In the genomic region with DNA sequence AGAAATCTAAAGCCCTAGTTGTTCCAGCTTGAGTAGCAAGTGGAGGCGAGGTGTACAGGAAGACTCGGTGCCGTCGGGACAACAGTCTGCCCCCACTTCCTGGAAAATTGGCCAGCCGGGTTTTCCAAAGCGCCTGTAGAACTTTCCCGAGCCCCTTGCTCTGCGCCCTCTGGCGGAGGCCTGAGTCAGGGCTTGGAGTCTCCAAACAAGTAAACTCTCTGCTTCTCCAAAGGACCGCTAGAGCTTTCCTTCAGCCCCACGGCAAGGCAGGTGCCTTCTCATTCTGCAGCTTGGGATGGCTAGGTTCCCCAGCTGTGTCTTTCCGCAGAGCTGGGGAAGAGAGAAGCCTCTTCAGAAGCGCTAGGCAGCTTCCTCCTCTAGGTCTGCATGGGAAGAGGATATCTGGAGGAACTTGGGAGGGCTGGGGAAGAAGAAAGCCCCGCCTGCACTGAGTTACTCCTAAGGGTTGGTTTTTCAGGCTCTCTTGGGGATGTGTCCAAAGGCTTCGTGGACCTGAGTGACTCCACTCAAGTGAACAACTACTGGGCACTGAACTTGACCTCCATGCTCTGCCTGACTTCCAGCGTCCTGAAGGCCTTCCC, we compare ENCODE assay signal across 1 cellular context.
A peak's percentile ranks its signal among the peaks of the same experiment; 100 is the strongest.
TF ChIP-seq lines count a peak whose summit lies in the region.

No MANE protein-coding gene starts in this region.

TF ChIP-seq in HepG2, 621 proteins besides CTCF, POLR2A, EP300 and RAD21 (continued from another document and continues in another):
- TF ChIP-seq PRPF4 (IDR thresholded peaks at IDR 0.05; ENCODE audit: low read depth, low read length, poor library complexity, severe bottlenecking) (no peak), HNF4A (CRISPR knock-in tag; IDR thresholded peaks at IDR 0.05) (no peak), ZNF577 (CRISPR knock-in tag; IDR thresholded peaks at IDR 0.05; ENCODE audit: borderline replicate concordance, low read depth) (no peak), ZNF790 (CRISPR knock-in tag; IDR thresholded peaks at IDR 0.05; ENCODE audit: borderline replicate concordance) (no peak), SATB2 (CRISPR knock-in tag; IDR thresholded peaks at IDR 0.05) (no peak), ZNF232 (CRISPR knock-in tag; IDR thresholded peaks at IDR 0.05; ENCODE audit: borderline replicate concordance) (0 out of 2 replicates have a peak, but pooled peaks have one; percentile 19), ZNF546 (CRISPR knock-in tag; conservative IDR thresholded peaks at IDR 0.05) (peak; percentile 38; the same call in 1 of the 2 replicates), RBAK (CRISPR knock-in tag; IDR thresholded peaks at IDR 0.05) (no peak), RFX5 (IDR thresholded peaks at IDR 0.05; ENCODE audit: low read depth, low read length) (no peak), ZNF549 (CRISPR knock-in tag; IDR thresholded peaks at IDR 0.05) (no peak), PHF20 (CRISPR knock-in tag; IDR thresholded peaks at IDR 0.05) (no peak; the same call in 1 of the 2 replicates), ZNF614 (CRISPR knock-in tag; IDR thresholded peaks at IDR 0.05; ENCODE audit: borderline replicate concordance) (peak; percentile 61; the same call in 1 of the 2 replicates), BHLHE40 (IDR thresholded peaks at IDR 0.05; ENCODE audit: low read length) (no peak), THYN1 (CRISPR knock-in tag; IDR thresholded peaks at IDR 0.05; ENCODE audit: borderline replicate concordance, low read depth) (no peak), CREB1 (IDR thresholded peaks at IDR 0.05) (no peak), CREB1 (CRISPR knock-in tag; IDR thresholded peaks at IDR 0.05) (no peak), GATA4 (IDR thresholded peaks at IDR 0.05; ENCODE audit: borderline replicate concordance, low read depth) (no peak), MBD4 (IDR thresholded peaks at IDR 0.05; ENCODE audit: borderline replicate concordance, low read length) (no peak), ZNF441 (CRISPR knock-in tag; IDR thresholded peaks at IDR 0.05; ENCODE audit: borderline replicate concordance) (0 out of 2 replicates have a peak, but pooled peaks have one; percentile 51), GATAD2A (CRISPR knock-in tag; IDR thresholded peaks at IDR 0.05) (peak; percentile 86), ZNF274 (CRISPR knock-in tag; IDR thresholded peaks at IDR 0.05) (no peak; the same call in 1 of the 2 replicates), PRMT3 (CRISPR knock-in tag; IDR thresholded peaks at IDR 0.05; ENCODE audit: borderline replicate concordance, low read depth) (0 out of 2 replicates have a peak, but pooled peaks have one; percentile 42), ZNF747 (CRISPR knock-in tag; IDR thresholded peaks at IDR 0.05; ENCODE audit: borderline replicate concordance) (no peak), ZNF451 (CRISPR knock-in tag; IDR thresholded peaks at IDR 0.05) (peak; percentile 8; the same call in 1 of the 2 replicates), HOXA5 (CRISPR knock-in tag; IDR thresholded peaks at IDR 0.05) (no peak), NRL (CRISPR knock-in tag; IDR thresholded peaks at IDR 0.05; ENCODE audit: borderline replicate concordance) (no peak; the same call in 1 of the 2 replicates), ZNF20 (CRISPR knock-in tag; IDR thresholded peaks at IDR 0.05) (no peak), RFX1 (IDR thresholded peaks at IDR 0.05) (no peak), TEAD3 (CRISPR knock-in tag; optimal IDR thresholded peaks at IDR 0.05; ENCODE audit: borderline replicate concordance) (peak; percentile 38), AKAP8 (CRISPR knock-in tag; IDR thresholded peaks at IDR 0.05) (no peak), MTF1 (CRISPR knock-in tag; IDR thresholded peaks at IDR 0.05) (no peak), MTA3 (CRISPR knock-in tag; IDR thresholded peaks at IDR 0.05) (no peak), ZMYM4 (CRISPR knock-in tag; IDR thresholded peaks at IDR 0.05) (no peak; the same call in 1 of the 2 replicates), ZNF235 (CRISPR knock-in tag; IDR thresholded peaks at IDR 0.05; ENCODE audit: borderline replicate concordance) (peak; percentile 47; the same call in 1 of the 2 replicates), ZNF816 (CRISPR knock-in tag; IDR thresholded peaks at IDR 0.05; ENCODE audit: borderline replicate concordance) (no peak), ZSCAN31 (CRISPR knock-in tag; IDR thresholded peaks at IDR 0.05; ENCODE audit: low read depth) (no peak), MEIS1 (CRISPR knock-in tag; IDR thresholded peaks at IDR 0.05; ENCODE audit: borderline replicate concordance) (no peak; the same call in 1 of the 2 replicates), U2AF1 (optimal IDR thresholded peaks at IDR 0.05; ENCODE audit: low read depth, low read length) (no peak), ZBTB1 (CRISPR knock-in tag; IDR thresholded peaks at IDR 0.05; ENCODE audit: borderline replicate concordance) (no peak), ZNF773 (CRISPR knock-in tag; IDR thresholded peaks at IDR 0.05; ENCODE audit: borderline replicate concordance) (no peak), PPARG (CRISPR knock-in tag; conservative IDR thresholded peaks at IDR 0.05) (peak; percentile 51), ZNF160 (CRISPR knock-in tag; IDR thresholded peaks at IDR 0.05) (no peak), TBL1XR1 (IDR thresholded peaks at IDR 0.05; ENCODE audit: borderline replicate concordance, low read length, partially characterized antibody) (no peak), SKI (IDR thresholded peaks at IDR 0.05; ENCODE audit: partially characterized antibody) (no peak), RFXANK (CRISPR knock-in tag; IDR thresholded peaks at IDR 0.05) (no peak), SIX4 (CRISPR knock-in tag; IDR thresholded peaks at IDR 0.05) (peak; percentile 53; the same call in 1 of the 2 replicates), NCOA5 (CRISPR knock-in tag; IDR thresholded peaks at IDR 0.05) (no peak), CHD4 (IDR thresholded peaks at IDR 0.05; ENCODE audit: borderline replicate concordance, low read length) (no peak), NR2F1 (CRISPR knock-in tag; IDR thresholded peaks at IDR 0.05) (peak; percentile 23 to 46; a peak in 1 of 4 replicates), HMG20B (CRISPR knock-in tag; conservative IDR thresholded peaks at IDR 0.05) (peak; percentile 83), ZNF121 (CRISPR knock-in tag; IDR thresholded peaks at IDR 0.05) (no peak), ZFP41 (CRISPR knock-in tag; IDR thresholded peaks at IDR 0.05; ENCODE audit: borderline replicate concordance) (no peak), ZNF550 (CRISPR knock-in tag; IDR thresholded peaks at IDR 0.05; ENCODE audit: borderline replicate concordance) (no peak), KDM5A (IDR thresholded peaks at IDR 0.05; ENCODE audit: borderline replicate concordance, low read length) (no peak), MIXL1 (CRISPR knock-in tag; IDR thresholded peaks at IDR 0.05) (no peak; the same call in 1 of the 2 replicates), DPF2 (CRISPR knock-in tag; IDR thresholded peaks at IDR 0.05; ENCODE audit: borderline replicate concordance, low read depth) (no peak)
- TF ChIP-seq, protein P1, sequence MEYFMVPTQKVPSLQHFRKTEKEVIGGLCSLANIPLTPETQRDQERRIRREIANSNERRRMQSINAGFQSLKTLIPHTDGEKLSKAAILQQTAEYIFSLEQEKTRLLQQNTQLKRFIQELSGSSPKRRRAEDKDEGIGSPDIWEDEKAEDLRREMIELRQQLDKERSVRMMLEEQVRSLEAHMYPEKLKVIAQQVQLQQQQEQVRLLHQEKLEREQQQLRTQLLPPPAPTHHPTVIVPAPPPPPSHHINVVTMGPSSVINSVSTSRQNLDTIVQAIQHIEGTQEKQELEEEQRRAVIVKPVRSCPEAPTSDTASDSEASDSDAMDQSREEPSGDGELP (IDR thresholded peaks at IDR 0.05; ENCODE audit: borderline replicate concordance, low read depth) = peak; percentile 18; the same call in 1 of the 2 replicates
- TF ChIP-seq, protein P2, sequence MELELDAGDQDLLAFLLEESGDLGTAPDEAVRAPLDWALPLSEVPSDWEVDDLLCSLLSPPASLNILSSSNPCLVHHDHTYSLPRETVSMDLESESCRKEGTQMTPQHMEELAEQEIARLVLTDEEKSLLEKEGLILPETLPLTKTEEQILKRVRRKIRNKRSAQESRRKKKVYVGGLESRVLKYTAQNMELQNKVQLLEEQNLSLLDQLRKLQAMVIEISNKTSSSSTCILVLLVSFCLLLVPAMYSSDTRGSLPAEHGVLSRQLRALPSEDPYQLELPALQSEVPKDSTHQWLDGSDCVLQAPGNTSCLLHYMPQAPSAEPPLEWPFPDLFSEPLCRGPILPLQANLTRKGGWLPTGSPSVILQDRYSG (CRISPR knock-in tag; IDR thresholded peaks at IDR 0.05) = no peak
- TF ChIP-seq, protein P3, sequence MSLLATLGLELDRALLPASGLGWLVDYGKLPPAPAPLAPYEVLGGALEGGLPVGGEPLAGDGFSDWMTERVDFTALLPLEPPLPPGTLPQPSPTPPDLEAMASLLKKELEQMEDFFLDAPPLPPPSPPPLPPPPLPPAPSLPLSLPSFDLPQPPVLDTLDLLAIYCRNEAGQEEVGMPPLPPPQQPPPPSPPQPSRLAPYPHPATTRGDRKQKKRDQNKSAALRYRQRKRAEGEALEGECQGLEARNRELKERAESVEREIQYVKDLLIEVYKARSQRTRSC (CRISPR knock-in tag; IDR thresholded peaks at IDR 0.05; ENCODE audit: low read depth) = no peak
- TF ChIP-seq, protein P4, sequence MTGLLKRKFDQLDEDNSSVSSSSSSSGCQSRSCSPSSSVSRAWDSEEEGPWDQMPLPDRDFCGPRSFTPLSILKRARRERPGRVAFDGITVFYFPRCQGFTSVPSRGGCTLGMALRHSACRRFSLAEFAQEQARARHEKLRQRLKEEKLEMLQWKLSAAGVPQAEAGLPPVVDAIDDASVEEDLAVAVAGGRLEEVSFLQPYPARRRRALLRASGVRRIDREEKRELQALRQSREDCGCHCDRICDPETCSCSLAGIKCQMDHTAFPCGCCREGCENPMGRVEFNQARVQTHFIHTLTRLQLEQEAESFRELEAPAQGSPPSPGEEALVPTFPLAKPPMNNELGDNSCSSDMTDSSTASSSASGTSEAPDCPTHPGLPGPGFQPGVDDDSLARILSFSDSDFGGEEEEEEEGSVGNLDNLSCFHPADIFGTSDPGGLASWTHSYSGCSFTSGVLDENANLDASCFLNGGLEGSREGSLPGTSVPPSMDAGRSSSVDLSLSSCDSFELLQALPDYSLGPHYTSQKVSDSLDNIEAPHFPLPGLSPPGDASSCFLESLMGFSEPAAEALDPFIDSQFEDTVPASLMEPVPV (CRISPR knock-in tag; IDR thresholded peaks at IDR 0.05) = no peak
- TF ChIP-seq, protein P5, sequence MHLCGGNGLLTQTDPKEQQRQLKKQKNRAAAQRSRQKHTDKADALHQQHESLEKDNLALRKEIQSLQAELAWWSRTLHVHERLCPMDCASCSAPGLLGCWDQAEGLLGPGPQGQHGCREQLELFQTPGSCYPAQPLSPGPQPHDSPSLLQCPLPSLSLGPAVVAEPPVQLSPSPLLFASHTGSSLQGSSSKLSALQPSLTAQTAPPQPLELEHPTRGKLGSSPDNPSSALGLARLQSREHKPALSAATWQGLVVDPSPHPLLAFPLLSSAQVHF (CRISPR knock-in tag; IDR thresholded peaks at IDR 0.05) = no peak; the same call in 1 of the 2 replicates
- TF ChIP-seq, protein P6, sequence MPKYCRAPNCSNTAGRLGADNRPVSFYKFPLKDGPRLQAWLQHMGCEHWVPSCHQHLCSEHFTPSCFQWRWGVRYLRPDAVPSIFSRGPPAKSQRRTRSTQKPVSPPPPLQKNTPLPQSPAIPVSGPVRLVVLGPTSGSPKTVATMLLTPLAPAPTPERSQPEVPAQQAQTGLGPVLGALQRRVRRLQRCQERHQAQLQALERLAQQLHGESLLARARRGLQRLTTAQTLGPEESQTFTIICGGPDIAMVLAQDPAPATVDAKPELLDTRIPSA (CRISPR knock-in tag; IDR thresholded peaks at IDR 0.05; ENCODE audit: borderline replicate concordance) = 0 out of 2 replicates have a peak, but pooled peaks have one; percentile 57
- TF ChIP-seq, protein P7, sequence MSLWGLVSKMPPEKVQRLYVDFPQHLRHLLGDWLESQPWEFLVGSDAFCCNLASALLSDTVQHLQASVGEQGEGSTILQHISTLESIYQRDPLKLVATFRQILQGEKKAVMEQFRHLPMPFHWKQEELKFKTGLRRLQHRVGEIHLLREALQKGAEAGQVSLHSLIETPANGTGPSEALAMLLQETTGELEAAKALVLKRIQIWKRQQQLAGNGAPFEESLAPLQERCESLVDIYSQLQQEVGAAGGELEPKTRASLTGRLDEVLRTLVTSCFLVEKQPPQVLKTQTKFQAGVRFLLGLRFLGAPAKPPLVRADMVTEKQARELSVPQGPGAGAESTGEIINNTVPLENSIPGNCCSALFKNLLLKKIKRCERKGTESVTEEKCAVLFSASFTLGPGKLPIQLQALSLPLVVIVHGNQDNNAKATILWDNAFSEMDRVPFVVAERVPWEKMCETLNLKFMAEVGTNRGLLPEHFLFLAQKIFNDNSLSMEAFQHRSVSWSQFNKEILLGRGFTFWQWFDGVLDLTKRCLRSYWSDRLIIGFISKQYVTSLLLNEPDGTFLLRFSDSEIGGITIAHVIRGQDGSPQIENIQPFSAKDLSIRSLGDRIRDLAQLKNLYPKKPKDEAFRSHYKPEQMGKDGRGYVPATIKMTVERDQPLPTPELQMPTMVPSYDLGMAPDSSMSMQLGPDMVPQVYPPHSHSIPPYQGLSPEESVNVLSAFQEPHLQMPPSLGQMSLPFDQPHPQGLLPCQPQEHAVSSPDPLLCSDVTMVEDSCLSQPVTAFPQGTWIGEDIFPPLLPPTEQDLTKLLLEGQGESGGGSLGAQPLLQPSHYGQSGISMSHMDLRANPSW (CRISPR knock-in tag; IDR thresholded peaks at IDR 0.05; ENCODE audit: borderline replicate concordance) = no peak
- TF ChIP-seq, protein P8, sequence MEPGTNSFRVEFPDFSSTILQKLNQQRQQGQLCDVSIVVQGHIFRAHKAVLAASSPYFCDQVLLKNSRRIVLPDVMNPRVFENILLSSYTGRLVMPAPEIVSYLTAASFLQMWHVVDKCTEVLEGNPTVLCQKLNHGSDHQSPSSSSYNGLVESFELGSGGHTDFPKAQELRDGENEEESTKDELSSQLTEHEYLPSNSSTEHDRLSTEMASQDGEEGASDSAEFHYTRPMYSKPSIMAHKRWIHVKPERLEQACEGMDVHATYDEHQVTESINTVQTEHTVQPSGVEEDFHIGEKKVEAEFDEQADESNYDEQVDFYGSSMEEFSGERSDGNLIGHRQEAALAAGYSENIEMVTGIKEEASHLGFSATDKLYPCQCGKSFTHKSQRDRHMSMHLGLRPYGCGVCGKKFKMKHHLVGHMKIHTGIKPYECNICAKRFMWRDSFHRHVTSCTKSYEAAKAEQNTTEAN (CRISPR knock-in tag; conservative IDR thresholded peaks at IDR 0.05) = no peak
- TF ChIP-seq, protein P9, sequence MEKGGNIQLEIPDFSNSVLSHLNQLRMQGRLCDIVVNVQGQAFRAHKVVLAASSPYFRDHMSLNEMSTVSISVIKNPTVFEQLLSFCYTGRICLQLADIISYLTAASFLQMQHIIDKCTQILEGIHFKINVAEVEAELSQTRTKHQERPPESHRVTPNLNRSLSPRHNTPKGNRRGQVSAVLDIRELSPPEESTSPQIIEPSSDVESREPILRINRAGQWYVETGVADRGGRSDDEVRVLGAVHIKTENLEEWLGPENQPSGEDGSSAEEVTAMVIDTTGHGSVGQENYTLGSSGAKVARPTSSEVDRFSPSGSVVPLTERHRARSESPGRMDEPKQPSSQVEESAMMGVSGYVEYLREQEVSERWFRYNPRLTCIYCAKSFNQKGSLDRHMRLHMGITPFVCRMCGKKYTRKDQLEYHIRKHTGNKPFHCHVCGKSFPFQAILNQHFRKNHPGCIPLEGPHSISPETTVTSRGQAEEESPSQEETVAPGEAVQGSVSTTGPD (CRISPR knock-in tag; IDR thresholded peaks at IDR 0.05) = no peak
